20 cellular contexts compared by ENCODE assay signal in the genomic region with DNA sequence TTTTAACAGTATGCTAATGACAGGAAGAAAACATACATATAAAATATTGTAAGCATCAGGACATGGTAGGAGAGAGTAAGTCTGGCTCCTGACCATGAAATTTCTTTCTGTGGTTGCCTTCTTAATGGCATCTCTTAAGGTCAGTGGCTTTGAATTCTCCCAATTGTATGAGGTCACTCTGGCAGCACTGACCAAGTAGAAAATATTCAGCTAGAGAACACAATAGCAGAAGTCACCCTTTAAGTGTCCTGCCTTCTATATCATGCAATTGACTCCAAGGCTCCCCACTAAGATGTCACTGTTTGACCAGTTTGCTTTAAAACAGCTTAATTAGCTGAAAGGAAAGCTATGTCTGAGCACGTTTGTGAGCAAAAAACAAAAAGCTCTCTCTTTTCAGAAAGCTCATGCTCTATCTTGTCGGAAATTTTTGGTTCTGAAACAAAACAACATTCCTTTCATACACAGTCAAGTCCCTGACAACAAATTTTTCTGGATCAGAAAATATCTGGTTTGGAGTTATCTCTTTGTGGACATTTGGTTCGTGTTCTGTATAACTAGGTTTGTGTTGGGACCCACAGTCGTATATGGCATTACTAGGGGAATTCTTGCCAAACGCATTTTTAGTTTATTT.
DNase-seq lines count a peak whose midpoint lies in the region; ATAC-seq and TF ChIP-seq lines count a peak whose summit lies in the region.
"Had no signal": no experiment of that assay in that cellular context is flagged by ENCODE, and none has a peak within 500 bp of the region (broad histone marks: within the 10 kb centered on the region; RNA-seq: fewer than 3 reads in every experiment).

No MANE protein-coding gene starts in this region.

- no peaks in the 10 kb centered on the region for H3K9me3 ChIP-seq in CD4-positive, alpha-beta T cell (ENCODE audit: control insufficient read depth, low read length)
- H3K9me3 ChIP-seq: heart left ventricle had no signal

- peaks cover 18% of the 10 kb centered on the region for H3K4me1 Mint-ChIP-seq in CD4-positive, alpha-beta T cell (ENCODE audit: low read depth)

- DNase-seq in AG20443 (ENCODE audit: low spot score) (peak; percentile 28), foreskin keratinocyte (peak; percentile 44 to 73), myocyte (ENCODE audit: low read depth) (peak; percentile 45), omental fat pad (ENCODE audit: low spot score) (no peak)
- DNase-seq in CD4-positive, alpha-beta T cell, result no peak
- DNase-seq: activated CD4-positive, alpha-beta T cell treated with anti-CD3 and anti-CD28 coated beads, Interleukin-2, amount 10 ng/mL, durations not matched to agents 7 days and 5 days; activated CD8-positive, alpha-beta memory T cell treated with anti-CD3 and anti-CD28 coated beads, Interleukin-2, amount 50 U/mL, for 4 hours; activated effector memory CD4-positive, alpha-beta T cell treated with anti-CD3 and anti-CD28 coated beads, Interleukin-2, amount 50 U/mL, for 16 hours; amniotic stem cell; DMS79 treated with DMSO at 0.1 percent for 48 hours; heart left ventricle; NCI-H774; OCI-M1; stimulated activated CD4-positive, alpha-beta T cell treated with anti-CD3 and anti-CD28 coated beads, Interleukin-1b, Interleukin-23, amount 100 ng/mL, for 48 hours; stimulated activated naive CD8-positive, alpha-beta T cell treated with anti-CD3 and anti-CD28 coated beads, Interleukin-15, amount 100 ng/mL, for 72 hours had no signal

- H3K4me3 Mint-ChIP-seq in CD4-positive, alpha-beta T cell, result no peak overlapping the region
- H3K4me3 Mint-ChIP-seq: activated CD4-positive, alpha-beta T cell treated with anti-CD3 and anti-CD28 coated beads, Interleukin-2, amount 10 ng/mL, durations not matched to agents 7 days and 5 days; stimulated activated naive CD8-positive, alpha-beta T cell treated with anti-CD3 and anti-CD28 coated beads, Interleukin-15, amount 100 ng/mL, for 72 hours had no signal

- no peak overlapping the region for H3K27ac Mint-ChIP-seq in CD4-positive, alpha-beta T cell
- H3K27ac Mint-ChIP-seq: activated CD4-positive, alpha-beta T cell treated with anti-CD3 and anti-CD28 coated beads, Interleukin-2, amount 10 ng/mL, durations not matched to agents 7 days and 5 days; CD4-positive, CD25-positive, alpha-beta regulatory T cell; stimulated activated naive CD8-positive, alpha-beta T cell treated with anti-CD3 and anti-CD28 coated beads, Interleukin-15, amount 100 ng/mL, for 72 hours had no signal

- POLR2A ChIA-PET in CD4-positive, alpha-beta T cell (lab: Charles Lee), result no interaction called here

- peak overlapping the region; percentile 24 for H3K27ac ChIP-seq in angular gyrus (ENCODE audit: low read depth, low read length)
- H3K27ac ChIP-seq in foreskin keratinocyte, result no peak overlapping the region
- no peak overlapping the region for H3K27ac ChIP-seq in CD4-positive, alpha-beta T cell (ENCODE audit: low read depth, low read length)
- H3K27ac ChIP-seq: coronary artery had no signal

- peaks cover 14% of the 10 kb centered on the region for H3K27me3 Mint-ChIP-seq in CD4-positive, alpha-beta T cell

- no peaks in the 10 kb centered on the region for H3K36me3 Mint-ChIP-seq in CD4-positive, alpha-beta T cell (ENCODE audit: low read depth)
- H3K36me3 Mint-ChIP-seq: CD4-positive, CD25-positive, alpha-beta regulatory T cell had no signal

- CTCF ChIA-PET in CD4-positive, alpha-beta T cell (lab: Charles Lee), result no interaction called here

- no peaks in the 10 kb centered on the region for H3K27me3 ChIP-seq in foreskin keratinocyte
- H3K27me3 ChIP-seq in CD4-positive, alpha-beta T cell (ENCODE audit: control insufficient read depth, insufficient read depth, low read length), result peaks cover 6% of the 10 kb centered on the region
- H3K27me3 ChIP-seq: heart left ventricle had no signal

- intact Hi-C loops in CD4-positive, alpha-beta T cell (cut with DNase I, micrococcal nuclease), result loop anchor here (5.0 to 10.0 kb wide), 3 partner anchors 247 to 765 kb away; partner anchors contain the start of gene PERP (in 1 of the 2)

- H3K4me1 ChIP-seq in foreskin keratinocyte, result peaks cover 15% of the 10 kb centered on the region

- TF ChIP-seq CTCF in foreskin keratinocyte (conservative IDR thresholded peaks at IDR 0.05) (peak; percentile 7), omental fat pad (IDR thresholded peaks at IDR 0.05) (no peak)
- TF ChIP-seq CTCF in CD4-positive, alpha-beta T cell (IDR thresholded peaks at IDR 0.05), result no peak

- ATAC-seq in foreskin keratinocyte, result no peak
- no peak for ATAC-seq in HG03460 (IDR thresholded peaks at IDR 0.05; ENCODE audit: unreplicated experiment)
- ATAC-seq in CD4-positive, alpha-beta T cell (ENCODE audit: poor library complexity), result no peak
- no peak for ATAC-seq in HG02973 (IDR thresholded peaks at IDR 0.05; ENCODE audit: unreplicated experiment)
- ATAC-seq in omental fat pad (ENCODE audit: low FRiP score), result no peak
- ATAC-seq: stimulated activated naive CD8-positive, alpha-beta T cell treated with anti-CD3 and anti-CD28 coated beads, Interleukin-15, amount 100 ng/mL, for 72 hours had no signal

- no peaks in the 10 kb centered on the region for H3K9me3 Mint-ChIP-seq in CD4-positive, alpha-beta T cell
- H3K9me3 Mint-ChIP-seq: activated CD4-positive, alpha-beta T cell treated with anti-CD3 and anti-CD28 coated beads, Interleukin-2, amount 10 ng/mL, durations not matched to agents 7 days and 5 days; CD4-positive, CD25-positive, alpha-beta regulatory T cell; stimulated activated naive CD8-positive, alpha-beta T cell treated with anti-CD3 and anti-CD28 coated beads, Interleukin-15, amount 100 ng/mL, for 72 hours had no signal

Comparison
In these comparisons a context has a peak if more than half of its experiments do, and no peak if none do; other contexts are left out.
1. DNase-seq: peak in AG20443 (single experiment), foreskin keratinocyte (2 of 2) and myocyte (single experiment); none in CD4-positive, alpha-beta T cell (0 of 10) and omental fat pad (single experiment).